24 cellular contexts compared by ENCODE assay signal in genomic region chr9:133920471-133920870, GRCh38.
"Had no signal": no experiment of that assay in that cellular context is flagged by ENCODE, and none has a peak within 500 bp of the region (broad histone marks: within the 10 kb centered on the region; RNA-seq: fewer than 3 reads in every experiment).

No MANE protein-coding gene starts in this region.

- H3K9me3 ChIP-seq: SJCRH30 had no signal

- H3K36me3 ChIP-seq: brain microvascular endothelial cell, cardiac muscle cell had no signal

- ATAC-seq: activated CD8-positive, alpha-beta T cell treated with anti-CD3 and anti-CD28 coated beads, Interleukin-2, amount 10 ng/mL, durations not matched to agents 7 days and 5 days; activated T-cell treated with anti-CD3 and anti-CD28 coated beads, Interleukin-2, amount 50 U/mL, for 4 hours; SK-N-SH treated with all-trans-retinoic acid at 6 μM for 48 hours had no signal

- H3K27me3 ChIP-seq: brain microvascular endothelial cell, cardiac muscle cell, SJCRH30 had no signal

- DNase-seq: activated CD4-positive, alpha-beta T cell treated with anti-CD3 and anti-CD28 coated beads for 48 hours; activated CD4-positive, alpha-beta T cell treated with anti-CD3 and anti-CD28 coated beads, Interleukin-2, amount 50 U/mL, for 4 hours; activated CD4-positive, CD25-positive, alpha-beta regulatory T cell treated with anti-CD3 and anti-CD28 coated beads, Interleukin-2, amount 50 U/mL, for 72 hours; activated CD8-positive, alpha-beta T cell treated with anti-CD3 and anti-CD28 coated beads, Interleukin-2, amount 10 ng/mL, durations not matched to agents 7 days and 5 days; activated gamma-delta T cell; activated naive CD4-positive, alpha-beta T cell treated with anti-CD3 and anti-CD28 coated beads for 36 hours; activated T-cell treated with anti-CD3 and anti-CD28 coated beads, Interleukin-2, amount 50 U/mL, for 4 hours; amygdala; brain microvascular endothelial cell; Kasumi-1; NCI-H1105 treated with DMSO at 0.1 percent for 48 hours; NCI-H1436 treated with DMSO at 0.1 percent for 48 hours; NCI-H187; NCI-H2081; NCI-H510A treated with DMSO at 0.1 percent for 48 hours; NCI-H69; NK-92 treated with Interleukin-12 subunit alpha and Interleukin-12 subunit beta, amount 100 ng/mL, for 24 hours; OCI-M1; Right ventricle myocardium superior; RPMI8226; SW 1271 had no signal

- H3K4me3 ChIP-seq: cardiac muscle cell, SJCRH30 had no signal

- H3K27ac ChIP-seq: brain microvascular endothelial cell, cardiac muscle cell, SJCRH30 had no signal
